In genomic region chr15:95996494-95996893, GRCh38 we compare ENCODE assay signal across 20 cellular contexts.
A peak's percentile ranks its signal among the peaks of the same experiment; 100 is the strongest.
DNase-seq lines count a peak whose midpoint lies in the region; ATAC-seq and TF ChIP-seq lines count a peak whose summit lies in the region.
"Had no signal": no experiment of that assay in that cellular context is flagged by ENCODE, and none has a peak within 500 bp of the region (broad histone marks: within the 10 kb centered on the region; RNA-seq: fewer than 3 reads in every experiment).

No MANE protein-coding gene starts in this region.

- peaks cover 25% of the 10 kb centered on the region for H3K27me3 Mint-ChIP-seq in activated naive CD4-positive, alpha-beta T cell treated with anti-CD3 and anti-CD28 coated beads for 36 hours (ENCODE audit: low read depth)
- peaks cover 28% of the 10 kb centered on the region for H3K27me3 Mint-ChIP-seq in activated CD8-positive, alpha-beta T cell treated with anti-CD3 and anti-CD28 coated beads for 36 hours
- peaks cover 2 to 6% (median 6%) of the 10 kb centered on the region in 3 donors for H3K27me3 Mint-ChIP-seq in immature natural killer cell (ENCODE audit: low read depth in 3 of 3)

- no peak overlapping the region for H3K27ac ChIP-seq in GM23248
- H3K27ac ChIP-seq: coronary artery, foreskin keratinocyte, right lobe of liver, testis had no signal

- no peak overlapping the region for H3K4me3 ChIP-seq in GM23248
- H3K4me3 ChIP-seq: coronary artery, right lobe of liver, testis had no signal

- H3K9me3 Mint-ChIP-seq in activated naive CD4-positive, alpha-beta T cell treated with anti-CD3 and anti-CD28 coated beads for 36 hours: no peaks in the 10 kb centered on the region
- H3K9me3 Mint-ChIP-seq in activated CD8-positive, alpha-beta T cell treated with anti-CD3 and anti-CD28 coated beads for 36 hours: no peaks in the 10 kb centered on the region
- H3K9me3 Mint-ChIP-seq in immature natural killer cell: no peaks in the 10 kb centered on the region

- DNase-seq in activated naive CD4-positive, alpha-beta T cell treated with anti-CD3 and anti-CD28 coated beads for 36 hours: peak; percentile 19
- no peak for DNase-seq in activated naive CD4-positive, alpha-beta T cell treated with Interleukin-2 at 50 U/mL for 16 hours
- peak; percentile 45 for DNase-seq in activated CD8-positive, alpha-beta T cell treated with anti-CD3 and anti-CD28 coated beads for 36 hours
- peak; percentile 34 to 52 (median 44) for DNase-seq in immature natural killer cell
- no peak for DNase-seq in kidney tubule cell (ENCODE audit: low spot score)
- no peak for DNase-seq in GM23248
- DNase-seq: activated CD4-positive, alpha-beta T cell treated with anti-CD3 and anti-CD28 coated beads for 48 hours; left ventricle myocardium superior; MM.1S; NCI-H2081; NCI-H510A treated with DMSO at 0.1 percent for 48 hours; occipital lobe; right lobe of liver; stimulated activated CD4-positive, alpha-beta T cell treated with anti-CD3 and anti-CD28 coated beads, Interleukin-2, amount 100 ng/mL, for 24 hours; testis had no signal

- H3K4me1 ChIP-seq in GM23248 (ENCODE audit: insufficient read depth): peaks cover 17% of the 10 kb centered on the region
- H3K4me1 ChIP-seq: right lobe of liver, testis had no signal

- in situ Hi-C loops in GM23248 (cut with MboI): no loop called here

- CTCF ChIA-PET in activated naive CD4-positive, alpha-beta T cell treated with anti-CD3 and anti-CD28 coated beads for 36 hours (lab: Charles Lee): no interaction called here
- CTCF ChIA-PET in activated CD8-positive, alpha-beta T cell treated with anti-CD3 and anti-CD28 coated beads for 36 hours (lab: Charles Lee): no interaction called here

- 58 to 65% methylated on average over 4 of the region's 4 CpGs for WGBS in GM23248 (ENCODE audit: low coverage in 1 of 2, low lambda C conversion rate in 2 of 2, missing lambda C conversion rate in 2 of 2), 2 experiments

- no peak overlapping the region for H3K27ac Mint-ChIP-seq in activated naive CD4-positive, alpha-beta T cell treated with anti-CD3 and anti-CD28 coated beads for 36 hours
- no peak overlapping the region for H3K27ac Mint-ChIP-seq in activated CD8-positive, alpha-beta T cell treated with anti-CD3 and anti-CD28 coated beads for 36 hours
- H3K27ac Mint-ChIP-seq in immature natural killer cell: no peak overlapping the region

- H3K36me3 ChIP-seq in GM23248 (ENCODE audit: low read depth): no peaks in the 10 kb centered on the region
- H3K36me3 ChIP-seq: right lobe of liver had no signal

- POLR2A ChIA-PET in activated CD8-positive, alpha-beta T cell treated with anti-CD3 and anti-CD28 coated beads for 36 hours (lab: Charles Lee): no interaction called here

- H3K79me2 ChIP-seq in GM23248 (ENCODE audit: insufficient read depth): no peaks in the 10 kb centered on the region

- intact Hi-C loops in activated naive CD4-positive, alpha-beta T cell treated with anti-CD3 and anti-CD28 coated beads for 36 hours (cut with micrococcal nuclease): no loop called here
- intact Hi-C loops in activated CD8-positive, alpha-beta T cell treated with anti-CD3 and anti-CD28 coated beads for 36 hours (cut with micrococcal nuclease): no loop called here

- H3K9ac ChIP-seq in GM23248: no peak overlapping the region

- peaks cover 11% of the 10 kb centered on the region; the same call in 1 of the 2 replicates for H3F3A ChIP-seq in GM23248 (ENCODE audit: insufficient read depth)

- H2AFZ ChIP-seq in GM23248: no peak overlapping the region

- no peaks in the 10 kb centered on the region for H3K9me2 ChIP-seq in GM23248 (ENCODE audit: insufficient read depth)

- H3K27me3 ChIP-seq in GM23248 (replicated peaks; ENCODE audit: insufficient read depth): no peaks in the 10 kb centered on the region
- H3K27me3 ChIP-seq: right lobe of liver, testis had no signal

- peak; percentile 63 for ATAC-seq in HG03460 (IDR thresholded peaks at IDR 0.05; ENCODE audit: unreplicated experiment)
- ATAC-seq in activated CD8-positive, alpha-beta T cell treated with anti-CD3 and anti-CD28 coated beads for 36 hours: no peak
- ATAC-seq in HG03196 (IDR thresholded peaks at IDR 0.05; ENCODE audit: unreplicated experiment): no peak
- ATAC-seq: left ventricle myocardium superior, right lobe of liver, SK-N-SH treated with all-trans-retinoic acid at 6 μM for 48 hours had no signal

- H3K4me2 ChIP-seq in GM23248 (ENCODE audit: unreplicated experiment): no peak overlapping the region

- no peaks in the 10 kb centered on the region for H3K9me3 ChIP-seq in GM23248 (ENCODE audit: low read depth)
- H3K9me3 ChIP-seq: right lobe of liver, testis had no signal

- no peak overlapping the region for H3K4me3 Mint-ChIP-seq in activated naive CD4-positive, alpha-beta T cell treated with anti-CD3 and anti-CD28 coated beads for 36 hours
- no peak overlapping the region for H3K4me3 Mint-ChIP-seq in activated CD8-positive, alpha-beta T cell treated with anti-CD3 and anti-CD28 coated beads for 36 hours
- H3K4me3 Mint-ChIP-seq in immature natural killer cell: peak overlapping the region in 4 of 5 donors; percentile 21 to 60 (median 25)

- H3K36me3 Mint-ChIP-seq in activated naive CD4-positive, alpha-beta T cell treated with anti-CD3 and anti-CD28 coated beads for 36 hours (ENCODE audit: low read depth): no peaks in the 10 kb centered on the region
- H3K36me3 Mint-ChIP-seq in activated CD8-positive, alpha-beta T cell treated with anti-CD3 and anti-CD28 coated beads for 36 hours (ENCODE audit: low read depth): no peaks in the 10 kb centered on the region
- no peaks in the 10 kb centered on the region for H3K36me3 Mint-ChIP-seq in immature natural killer cell

- TF ChIP-seq CTCF in activated CD8-positive, alpha-beta T cell treated with anti-CD3 and anti-CD28 coated beads for 36 hours (IDR thresholded peaks at IDR 0.05): no peak

- H3K4me1 Mint-ChIP-seq in activated naive CD4-positive, alpha-beta T cell treated with anti-CD3 and anti-CD28 coated beads for 36 hours (ENCODE audit: low read depth): peaks cover 20% of the 10 kb centered on the region
- peaks cover 15% of the 10 kb centered on the region for H3K4me1 Mint-ChIP-seq in activated CD8-positive, alpha-beta T cell treated with anti-CD3 and anti-CD28 coated beads for 36 hours (ENCODE audit: low read depth)
- peaks cover 25 to 29% of the 10 kb centered on the region in 2 donors for H3K4me1 Mint-ChIP-seq in immature natural killer cell

- H4K20me1 ChIP-seq in GM23248 (ENCODE audit: insufficient read depth): no peaks in the 10 kb centered on the region

Comparison
In these comparisons a context has a peak if more than half of its experiments do, and no peak if none do; other contexts are left out.
1. DNase-seq: peak in activated naive CD4-positive, alpha-beta T cell treated with anti-CD3 and anti-CD28 coated beads for 36 hours (single experiment), activated CD8-positive, alpha-beta T cell treated with anti-CD3 and anti-CD28 coated beads for 36 hours (single experiment) and immature natural killer cell (3 of 3); none in activated naive CD4-positive, alpha-beta T cell treated with Interleukin-2 at 50 U/mL for 16 hours (single experiment), kidney tubule cell (single experiment) and GM23248 (single experiment).
2. H3K4me3 Mint-ChIP-seq: peak in immature natural killer cell (4 of 5); none in activated naive CD4-positive, alpha-beta T cell treated with anti-CD3 and anti-CD28 coated beads for 36 hours (single experiment) and activated CD8-positive, alpha-beta T cell treated with anti-CD3 and anti-CD28 coated beads for 36 hours (single experiment).